In genomic region chr5:29150840-29151239, GRCh38 we compare ENCODE assay signal across 21 cellular contexts.
"Had no signal": no experiment of that assay in that cellular context is flagged by ENCODE, and none has a peak within 500 bp of the region (broad histone marks: within the 10 kb centered on the region; RNA-seq: fewer than 3 reads in every experiment).

No MANE protein-coding gene starts in this region.

- H3K4me1 Mint-ChIP-seq: naive thymus-derived CD8-positive, alpha-beta T cell; stimulated activated naive B cell treated with anti-CD40 and anti-IgM and Interleukin-4, amounts not matched to agents 10 μg/mL and 1 μg/mL and 100 μg/mL, for 72 hours; stimulated activated naive CD8-positive, alpha-beta T cell treated with anti-CD3 and anti-CD28 coated beads, Interleukin-15, amount 100 ng/mL, for 72 hours had no signal

- H3K27me3 ChIP-seq: esophagus muscularis mucosa, gastrocnemius medialis, heart right ventricle, neutrophil, sigmoid colon, testis, tibial nerve, upper lobe of right lung had no signal

- H3K4me1 ChIP-seq: esophagus muscularis mucosa, gastrocnemius medialis, heart right ventricle, testis, tibial nerve, upper lobe of right lung had no signal

- H3K27me3 Mint-ChIP-seq: naive thymus-derived CD8-positive, alpha-beta T cell; stimulated activated naive B cell treated with anti-CD40 and anti-IgM and Interleukin-4, amounts not matched to agents 10 μg/mL and 1 μg/mL and 100 μg/mL, for 72 hours; stimulated activated naive CD8-positive, alpha-beta T cell treated with anti-CD3 and anti-CD28 coated beads, Interleukin-15, amount 100 ng/mL, for 72 hours had no signal

- FAIRE-seq: islet of Langerhans had no signal

- ATAC-seq: gastrocnemius medialis; heart right ventricle; mucosa of descending colon; naive thymus-derived CD8-positive, alpha-beta T cell; stimulated activated naive B cell treated with anti-CD40 and anti-IgM and Interleukin-4, amounts not matched to agents 10 μg/mL and 1 μg/mL and 100 μg/mL, for 72 hours; stimulated activated naive CD8-positive, alpha-beta T cell treated with anti-CD3 and anti-CD28 coated beads, Interleukin-15, amount 100 ng/mL, for 72 hours; upper lobe of right lung had no signal

- H3K4me3 Mint-ChIP-seq: naive thymus-derived CD8-positive, alpha-beta T cell; stimulated activated naive B cell treated with anti-CD40 and anti-IgM and Interleukin-4, amounts not matched to agents 10 μg/mL and 1 μg/mL and 100 μg/mL, for 72 hours; stimulated activated naive CD8-positive, alpha-beta T cell treated with anti-CD3 and anti-CD28 coated beads, Interleukin-15, amount 100 ng/mL, for 72 hours had no signal

- H3K4me3 ChIP-seq: esophagus muscularis mucosa, gastrocnemius medialis, heart right ventricle, mucosa of descending colon, sigmoid colon, skin epidermis, testis, tibial nerve, upper lobe of right lung had no signal

- H3K27ac Mint-ChIP-seq: naive thymus-derived CD8-positive, alpha-beta T cell; stimulated activated naive B cell treated with anti-CD40 and anti-IgM and Interleukin-4, amounts not matched to agents 10 μg/mL and 1 μg/mL and 100 μg/mL, for 72 hours; stimulated activated naive CD8-positive, alpha-beta T cell treated with anti-CD3 and anti-CD28 coated beads, Interleukin-15, amount 100 ng/mL, for 72 hours had no signal

- DNase-seq: effector memory CD4-positive, alpha-beta T cell; gastrocnemius medialis; heart right ventricle; hypothalamus; kidney glomerular epithelial cell; mammary epithelial cell; mucosa of descending colon; naive thymus-derived CD8-positive, alpha-beta T cell; sigmoid colon; stimulated activated CD4-positive, alpha-beta T cell treated with anti-CD3 and anti-CD28 coated beads, Interleukin-2, amount 100 ng/mL, for 24 hours; stimulated activated CD4-positive, alpha-beta T cell treated with anti-CD3 and anti-CD28 coated beads, Interleukin-4, amount 100 ng/mL, for 4 hours; stimulated activated naive B cell treated with anti-CD40 and anti-IgM and Interleukin-4, amounts not matched to agents 10 μg/mL and 1 μg/mL and 100 μg/mL, for 72 hours; stimulated activated naive CD8-positive, alpha-beta T cell treated with anti-CD3 and anti-CD28 coated beads, Interleukin-15, amount 100 ng/mL, for 72 hours; testis; upper lobe of right lung had no signal

- H3K27ac ChIP-seq: epithelial cell of prostate, esophagus muscularis mucosa, gastrocnemius medialis, heart right ventricle, neutrophil, sigmoid colon, skin epidermis, testis, tibial nerve, upper lobe of right lung had no signal

- H3K9me3 ChIP-seq: esophagus muscularis mucosa, gastrocnemius medialis, mucosa of descending colon, neutrophil, sigmoid colon, testis, tibial nerve, upper lobe of right lung had no signal

- H3K36me3 ChIP-seq: esophagus muscularis mucosa, gastrocnemius medialis, heart right ventricle, neutrophil, sigmoid colon, tibial nerve, upper lobe of right lung had no signal

- H3K36me3 Mint-ChIP-seq: naive thymus-derived CD8-positive, alpha-beta T cell; stimulated activated naive B cell treated with anti-CD40 and anti-IgM and Interleukin-4, amounts not matched to agents 10 μg/mL and 1 μg/mL and 100 μg/mL, for 72 hours had no signal
